ENCODE assay signal across 9 cellular contexts in genomic region chr11:55707029-55707428, GRCh38. TPM values are rescaled to one million over a fixed set of nuclear protein-coding genes. Genes with fewer than 3 reads are reported as not detected.
DNase-seq lines count a peak whose midpoint lies in the region; ATAC-seq and TF ChIP-seq lines count a peak whose summit lies in the region.
"Had no signal": no experiment of that assay in that cellular context is flagged by ENCODE, and none has a peak within 500 bp of the region (broad histone marks: within the 10 kb centered on the region; RNA-seq: fewer than 3 reads in every experiment).

No MANE protein-coding gene starts in this region.

- TF ChIP-seq POLR2A in suprapubic skin (IDR thresholded peaks at IDR 0.05) = no peak

- no peak for TF ChIP-seq EP300 in suprapubic skin (IDR thresholded peaks at IDR 0.05)

- ATAC-seq in GM18867 (IDR thresholded peaks at IDR 0.05; ENCODE audit: unreplicated experiment) (peak; percentile 71), HG03439 (IDR thresholded peaks at IDR 0.05; ENCODE audit: unreplicated experiment) (no peak)

- no peak for DNase-seq in AG04450 (ENCODE audit: low read depth, low spot score)
- DNase-seq in NCI-H1694 (lab: John Stamatoyannopoulos, UW) = peak; percentile 10
- DNase-seq in mammary epithelial cell = peak; percentile 15
- no peak for DNase-seq in neural crest cell (ENCODE audit: low read depth, low spot score)
- no peak for DNase-seq in DMS79 (lab: John Stamatoyannopoulos, UW)
- no peak for DNase-seq in suprapubic skin (ENCODE audit: low spot score in 2 of 2)

- H3K4me3 ChIP-seq in AG04450 (ENCODE audit: low read depth, low read length) = no peak overlapping the region
- no peak overlapping the region for H3K4me3 ChIP-seq in mammary epithelial cell (replicated peaks in 1 of 3; ENCODE audit: insufficient read depth in 1 of 3, low read depth in 2 of 3, low read length in 3 of 3)
- no peak overlapping the region for H3K4me3 ChIP-seq in suprapubic skin

- intact Hi-C loops in mammary epithelial cell (cut with micrococcal nuclease) = no loop called here

- no peak overlapping the region for H3K27ac Mint-ChIP-seq in neural crest cell (ENCODE audit: unreplicated experiment)
- H3K27ac Mint-ChIP-seq: brain had no signal

- no TSS peak for BruUV-seq in mammary epithelial cell (replicated peaks; lab: Mats Ljungman, UMichigan)

- TF ChIP-seq CTCF in AG04450 (IDR thresholded peaks at IDR 0.05; ENCODE audit: low read depth, low read length) (peak; percentile 50), mammary epithelial cell (conservative IDR thresholded peaks at IDR 0.05 in 1 of 2, IDR thresholded peaks at IDR 0.05 in 1 of 2; ENCODE audit: extremely low read depth in 1 of 2, insufficient read depth in 1 of 2, low read depth in 1 of 2, low read length in 2 of 2) (peak; percentile 52 to 67), neural crest cell (conservative IDR thresholded peaks at IDR 0.05) (peak; percentile 67), suprapubic skin (IDR thresholded peaks at IDR 0.05) (no peak)

- H3K36me3 Mint-ChIP-seq in neural crest cell (ENCODE audit: low read depth) = peaks cover 3% of the 10 kb centered on the region
- H3K36me3 Mint-ChIP-seq: brain had no signal

- H3K4me1 ChIP-seq in mammary epithelial cell (ENCODE audit: insufficient read depth, low read length) (no peaks in the 10 kb centered on the region), suprapubic skin (no peaks in the 10 kb centered on the region)

- no peak overlapping the region for H3K4me3 Mint-ChIP-seq in neural crest cell
- H3K4me3 Mint-ChIP-seq: brain had no signal

- H3K27ac ChIP-seq in AG04450 (ENCODE audit: low read depth, low read length) (no peak overlapping the region), mammary epithelial cell (ENCODE audit: insufficient read depth, low read depth, low read length) (no peak overlapping the region), suprapubic skin (no peak overlapping the region)

- peaks cover 20% of the 10 kb centered on the region for H3K9me3 Mint-ChIP-seq in neural crest cell

- H2AFZ ChIP-seq in mammary epithelial cell (ENCODE audit: low read depth, low read length) = no peak overlapping the region

- H3K9ac ChIP-seq in mammary epithelial cell (ENCODE audit: insufficient read depth, low read length) = no peak overlapping the region

- in situ Hi-C loops in mammary epithelial cell (cut with MboI; ENCODE audit: low sequenced_read_pairs in 2 of 2) = no loop called here

- POLR2A ChIA-PET in AG04450 (lab: Yijun Ruan, JAX) = no interaction called here

- no peaks in the 10 kb centered on the region for H3K27me3 ChIP-seq in AG04450 (ENCODE audit: control insufficient read depth, insufficient read depth, low read length)
- H3K27me3 ChIP-seq in mammary epithelial cell (ENCODE audit: insufficient read depth, low read length) = no peaks in the 10 kb centered on the region
- no peaks in the 10 kb centered on the region for H3K27me3 ChIP-seq in suprapubic skin

- H3K36me3 ChIP-seq in mammary epithelial cell (ENCODE audit: insufficient read depth, low read length) (no peaks in the 10 kb centered on the region), suprapubic skin (no peaks in the 10 kb centered on the region)

- H3K79me2 ChIP-seq in mammary epithelial cell (ENCODE audit: insufficient read depth, low read length) = no peaks in the 10 kb centered on the region

- no peak overlapping the region for H3K4me2 ChIP-seq in mammary epithelial cell (ENCODE audit: insufficient read depth, low read depth, low read length)

- H3K27me3 Mint-ChIP-seq in neural crest cell (ENCODE audit: low read depth) = no peaks in the 10 kb centered on the region
- H3K27me3 Mint-ChIP-seq: brain had no signal

- no peaks in the 10 kb centered on the region for H3K4me1 Mint-ChIP-seq in neural crest cell
- H3K4me1 Mint-ChIP-seq: brain had no signal

- CTCF ChIA-PET in AG04450 (lab: Charles Lee) (no interaction called here), mammary epithelial cell (lab: Charles Lee; ENCODE audit: low non-redundant PET) (no interaction called here)

- dilution Hi-C loops in mammary epithelial cell (cut with HindIII; ENCODE audit: low sequenced_read_pairs) = no loop called here

- no peaks in the 10 kb centered on the region for H4K20me1 ChIP-seq in mammary epithelial cell (ENCODE audit: insufficient read depth, low read length)

- H3K9me3 ChIP-seq in AG04450 (ENCODE audit: control insufficient read depth, insufficient read depth, low read length) (peaks cover 5% of the 10 kb centered on the region), mammary epithelial cell (replicated peaks; ENCODE audit: insufficient read depth, low read length) (peaks cover 6% of the 10 kb centered on the region), suprapubic skin (peaks cover 15% of the 10 kb centered on the region)

RNA-seq across cellular contexts. Expression of gene OR4C6, which starts 45.0 kb away (rescaled TPM):
- polyA plus RNA-seq in AG04450 (2011; rRNA removed) (not detected in 2 replicates), mammary epithelial cell (not detected)
- not detected in 2 replicates for polyA minus RNA-seq in AG04450 (2011; rRNA and poly(A)+ RNA removed)
- total RNA-seq in mammary epithelial cell (not detected), neural crest cell (not detected in 2 replicates), suprapubic skin (not detected)
- not detected for polyA minus RNA-seq in mammary epithelial cell

RNA-seq across cellular contexts. Expression of gene OR4S2, which starts 58.9 kb away (rescaled TPM):
- polyA plus RNA-seq in AG04450 (2011; rRNA removed) (not detected in 2 replicates), mammary epithelial cell (not detected)
- not detected in 2 replicates for polyA minus RNA-seq in AG04450 (2011; rRNA and poly(A)+ RNA removed)
- total RNA-seq in mammary epithelial cell (not detected), neural crest cell (not detected in 2 replicates), suprapubic skin (not detected)
- polyA minus RNA-seq in mammary epithelial cell = not detected

Comparison
In these comparisons a context has a peak if more than half of its experiments do, and no peak if none do; other contexts are left out.
1. DNase-seq: peak in NCI-H1694 (single experiment) and mammary epithelial cell (single experiment); none in AG04450 (single experiment), neural crest cell (single experiment), DMS79 (single experiment) and suprapubic skin (0 of 2).
2. CTCF ChIP-seq: peak in AG04450 (single experiment), mammary epithelial cell (2 of 2) and neural crest cell (single experiment); none in suprapubic skin (0 of 2).